ENCODE assay signal across 27 cellular contexts in genomic region chr18:32208012-32208411, GRCh38. TPM values are rescaled to one million over a fixed set of nuclear protein-coding genes. Genes with fewer than 3 reads are reported as not detected.
A peak's percentile ranks its signal among the peaks of the same experiment; 100 is the strongest.
DNase-seq lines count a peak whose midpoint lies in the region; ATAC-seq, FAIRE-seq and TF ChIP-seq lines count a peak whose summit lies in the region.
"Had no signal": no experiment of that assay in that cellular context is flagged by ENCODE, and none has a peak within 500 bp of the region (broad histone marks: within the 10 kb centered on the region; RNA-seq: fewer than 3 reads in every experiment).

No MANE protein-coding gene starts in this region.

- H3K4me1 ChIP-seq in colonic mucosa, result no peaks in the 10 kb centered on the region
- H3K4me1 ChIP-seq in right lobe of liver, result peaks cover 0 to 33% (median 9%) of the 10 kb centered on the region in 4 donors
- H3K4me1 ChIP-seq in transverse colon, result peaks cover 0 to 37% (median 9%) of the 10 kb centered on the region in 4 donors

- WGBS in right lobe of liver (ENCODE audit: insufficient coverage, low coverage, low lambda C conversion rate, missing lambda C conversion rate), result 17% methylated on average over 2 of the region's 2 CpGs
- WGBS in transverse colon (ENCODE audit: low coverage in 1 of 2), 2 donors, result 28 to 100% methylated on average over 1 to 2 of the region's 2 CpGs

- H3K4me3 ChIP-seq in colonic mucosa (no peak overlapping the region), right lobe of liver (no peak overlapping the region), transverse colon (no peak overlapping the region)

- H3K9me3 ChIP-seq in colonic mucosa, result no peaks in the 10 kb centered on the region
- no peaks in the 10 kb centered on the region for H3K9me3 ChIP-seq in right lobe of liver
- H3K9me3 ChIP-seq in transverse colon, result no peaks in the 10 kb centered on the region

- H3K27ac ChIP-seq in colonic mucosa (peak overlapping the region; percentile 2), right lobe of liver (peak overlapping the region; percentile 44 to 83 (median 80)), transverse colon (peak overlapping the region; percentile 38 to 57 (median 49))

- TF ChIP-seq EP300 in transverse colon (IDR thresholded peaks at IDR 0.05; ENCODE audit: low read depth), result no peak

- FAIRE-seq in H54 (lab: Jason Lieb, UNC), result no peak

- H3K36me3 ChIP-seq in colonic mucosa (no peaks in the 10 kb centered on the region), right lobe of liver (no peaks in the 10 kb centered on the region), transverse colon (no peaks in the 10 kb centered on the region)

- intact Hi-C loops in colonic mucosa (cut with DNase I) (no loop called here), right lobe of liver (cut with DNase I) (no loop called here), transverse colon (cut with DNase I; ENCODE audit: low total_unique reads) (no loop called here)

- DNase-seq in DMS79 treated with DMSO at 0.1 percent for 48 hours (lab: John Stamatoyannopoulos, UW) (peak; percentile 1), DMS79 (lab: John Stamatoyannopoulos, UW) (no peak), colonic mucosa (peak; percentile 82), right lobe of liver (peak; percentile 68 to 89 (median 78)), transverse colon (peak; percentile 74), H54 (ENCODE audit: insufficient read length, low spot score) (no peak)
- DNase-seq in stimulated activated CD4-positive, alpha-beta T cell treated with anti-CD3 and anti-CD28 coated beads, Interleukin-4, amount 100 ng/mL, for 24 hours, result no peak
- DNase-seq: 8988T; AML-193; C1 segment of cervical spinal cord; Calu3; CD8-positive, alpha-beta T cell; DMS53; Kasumi-1; MM.1S; NCI-H1048; NCI-H1417 treated with DMSO at 0.1 percent for 48 hours; NCI-H187 treated with DMSO at 0.1 percent for 48 hours; NCI-H2107; NCI-H345; NCI-H524 treated with DMSO at 0.1 percent for 48 hours; PC-3; Right ventricle myocardium superior had no signal

- in situ Hi-C loops in transverse colon (cut with MboI; ENCODE audit: low pct_ligation_motif_present in 1 of 4, low pct_unique_long_range_greater_than_20kb in 1 of 4, low sequenced_read_pairs in 3 of 4), result no loop called here

- no peak for TF ChIP-seq CTCF in colonic mucosa (IDR thresholded peaks at IDR 0.05)
- TF ChIP-seq CTCF in right lobe of liver (IDR thresholded peaks at IDR 0.05), result no peak
- TF ChIP-seq CTCF in transverse colon (IDR thresholded peaks at IDR 0.05), result no peak

- TF ChIP-seq POLR2A in right lobe of liver (IDR thresholded peaks at IDR 0.05) (no peak), transverse colon (IDR thresholded peaks at IDR 0.05) (no peak), H54 (IDR thresholded peaks at IDR 0.05; ENCODE audit: low read depth, low read length) (no peak)

- no peak overlapping the region for H3K9ac ChIP-seq in colonic mucosa (ENCODE audit: low read depth in 2 of 2, low read length in 2 of 2)

- ATAC-seq in right lobe of liver (peak; percentile 94 to 99 (median 97)), GM18907 (IDR thresholded peaks at IDR 0.05; ENCODE audit: unreplicated experiment) (no peak)
- ATAC-seq: CD8-positive, alpha-beta T cell; PC-3 had no signal

- H3K27me3 ChIP-seq in colonic mucosa, result no peaks in the 10 kb centered on the region
- H3K27me3 ChIP-seq in right lobe of liver, result no peaks in the 10 kb centered on the region
- no peaks in the 10 kb centered on the region for H3K27me3 ChIP-seq in transverse colon

RNA-seq across cellular contexts. Expression of gene MEP1B, which starts 18.2 kb away (rescaled TPM):
- total RNA-seq in colonic mucosa, result 1 to 10 TPM; 1.8 to 4.6 TPM
- total RNA-seq in right lobe of liver, result 1 to 10 TPM in 1 of 6 experiments, under 1 TPM in 3, not detected in 2; 0.56 to 1.7 (median 0.66) TPM
- total RNA-seq in transverse colon, result 10 to 100 TPM in 2 of 4 donors, 1 to 10 TPM in 2; 2.0 to 32.4 (median 19.9) TPM
- total RNA-seq: Calu3; CD8-positive, alpha-beta T cell; H4; PC-3; Right ventricle myocardium superior; RPMI7951; SK-MEL-5 had no signal

Comparison
In these comparisons a context has a peak if more than half of its experiments do, and no peak if none do; other contexts are left out.
1. DNase-seq: peak in DMS79 treated with DMSO at 0.1 percent for 48 hours (single experiment), colonic mucosa (single experiment), right lobe of liver (3 of 3) and transverse colon (single experiment); none in DMS79 (single experiment), H54 (single experiment) and stimulated activated CD4-positive, alpha-beta T cell treated with anti-CD3 and anti-CD28 coated beads, Interleukin-4, amount 100 ng/mL, for 24 hours (single experiment).
2. H3K27ac ChIP-seq: peak in every context shown above with its lines; median percentile 80 in right lobe of liver; 49 in transverse colon; 2 in colonic mucosa.